8 cellular contexts compared by ENCODE assay signal in the genomic region with DNA sequence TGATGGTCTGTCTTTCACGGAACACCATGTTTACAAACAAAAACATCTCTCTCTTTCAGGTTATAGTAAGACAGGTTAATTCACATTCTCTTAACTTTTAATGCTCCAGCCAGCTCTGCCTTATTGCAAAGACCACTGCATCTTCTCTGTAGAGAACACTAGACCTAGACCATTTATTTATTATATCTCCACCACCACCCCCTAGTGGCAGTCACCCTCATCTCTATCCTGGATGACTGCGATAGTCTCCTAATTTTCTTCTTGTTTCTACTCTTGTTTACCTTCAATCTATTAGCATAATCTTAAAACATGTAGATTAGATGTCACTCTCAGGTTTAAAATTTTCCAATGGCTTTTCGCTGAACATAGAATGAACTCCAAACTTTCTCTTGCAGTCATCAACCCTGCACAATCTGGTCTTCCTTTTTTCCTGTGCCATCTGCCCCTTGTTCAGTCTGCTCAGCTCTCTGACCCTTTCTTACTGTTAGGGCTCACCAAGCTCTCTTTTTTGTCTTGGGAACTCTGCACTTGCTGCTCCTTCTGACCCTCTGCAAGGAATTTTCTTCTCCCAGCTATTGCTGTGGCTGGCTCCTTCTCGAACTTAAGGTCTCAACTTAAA.
A peak's percentile ranks its signal among the peaks of the same experiment; 100 is the strongest.
DNase-seq lines count a peak whose midpoint lies in the region; ATAC-seq and TF ChIP-seq lines count a peak whose summit lies in the region.

No MANE protein-coding gene starts in this region.

- H3K36me3 ChIP-seq in Panc1 (ENCODE audit: control insufficient read depth, insufficient read depth, low read length) = no peaks in the 10 kb centered on the region

- CTCF ChIA-PET in activated CD4-positive, alpha-beta memory T cell treated with anti-CD3 and anti-CD28 coated beads for 36 hours (lab: Charles Lee) = interaction anchor here (0.7 to 3.6 kb wide), 3 partner anchors 75 to 85 kb away, joined by 5 to 27 read pairs (median 17); no protein-coding TSS in a partner anchor
- CTCF ChIA-PET in activated CD4-positive, alpha-beta memory T cell treated with anti-CD3 and anti-CD28 coated beads, Interleukin-2, amount 10 ng/mL, durations not matched to agents 7 days and 5 days (lab: Charles Lee) = interaction anchor here (1.6 to 3.8 kb wide), 3 partner anchors 12 to 85 kb away, joined by 5 to 18 read pairs (median 8); no protein-coding TSS in a partner anchor
- CTCF ChIA-PET in Panc1 (lab: Charles Lee) = interaction anchor here (1.7 kb wide), 1 partner anchor 85 kb away, joined by 6 read pairs; no protein-coding TSS in a partner anchor

- H3K4me3 Mint-ChIP-seq in activated CD4-positive, alpha-beta memory T cell treated with anti-CD3 and anti-CD28 coated beads for 36 hours = no peak overlapping the region
- H3K4me3 Mint-ChIP-seq in activated CD4-positive, alpha-beta memory T cell treated with anti-CD3 and anti-CD28 coated beads, Interleukin-2, amount 10 ng/mL, durations not matched to agents 7 days and 5 days = no peak overlapping the region

- H3K36me3 Mint-ChIP-seq in activated CD4-positive, alpha-beta memory T cell treated with anti-CD3 and anti-CD28 coated beads for 36 hours = no peaks in the 10 kb centered on the region
- no peaks in the 10 kb centered on the region for H3K36me3 Mint-ChIP-seq in activated CD4-positive, alpha-beta memory T cell treated with anti-CD3 and anti-CD28 coated beads, Interleukin-2, amount 10 ng/mL, durations not matched to agents 7 days and 5 days (ENCODE audit: low read depth)

- intact Hi-C loops in activated CD4-positive, alpha-beta memory T cell treated with anti-CD3 and anti-CD28 coated beads for 36 hours (cut with micrococcal nuclease) = loop anchor here (1.0 to 5.0 kb wide), 2 partner anchors 85 to 333 kb away; no protein-coding TSS in a partner anchor
- intact Hi-C loops in Panc1 (cut with micrococcal nuclease; ENCODE audit: unreplicated experiment) = loop anchor here (2.0 kb wide), 2 partner anchors 76 to 86 kb away; no protein-coding TSS in a partner anchor

- in situ Hi-C loops in Panc1 (cut with HindIII; ENCODE audit: low pct_unique_long_range_greater_than_20kb, low sequenced_read_pairs) = no loop called here

- H3K27ac Mint-ChIP-seq in activated CD4-positive, alpha-beta memory T cell treated with anti-CD3 and anti-CD28 coated beads for 36 hours = no peak overlapping the region
- no peak overlapping the region for H3K27ac Mint-ChIP-seq in activated CD4-positive, alpha-beta memory T cell treated with anti-CD3 and anti-CD28 coated beads, Interleukin-2, amount 10 ng/mL, durations not matched to agents 7 days and 5 days

- H3K27ac ChIP-seq in Panc1 (ENCODE audit: low read length) = no peak overlapping the region

- peak; percentile 18 for DNase-seq in activated CD4-positive, alpha-beta memory T cell treated with anti-CD3 and anti-CD28 coated beads for 36 hours
- no peak for DNase-seq in activated CD4-positive, alpha-beta memory T cell treated with anti-CD3 and anti-CD28 coated beads, Interleukin-2, amount 10 ng/mL, durations not matched to agents 7 days and 5 days
- DNase-seq in Panc1 (ENCODE audit: low read depth, low spot score) (peak; percentile 17), fibroblast of mammary gland (ENCODE audit: low read depth) (peak; percentile 26), retinal pigment epithelial cell (ENCODE audit: low read depth) (no peak)

- ATAC-seq in HG03280 (IDR thresholded peaks at IDR 0.05; ENCODE audit: unreplicated experiment) (peak; percentile 50), Panc1 (peak; percentile 92), HG03457 (IDR thresholded peaks at IDR 0.05; ENCODE audit: unreplicated experiment) (no peak), GM18870 (IDR thresholded peaks at IDR 0.05; ENCODE audit: unreplicated experiment) (no peak)

- H3K27me3 ChIP-seq in Panc1 (ENCODE audit: control insufficient read depth, insufficient read depth, low read length) = no peaks in the 10 kb centered on the region

- BruUV-seq in Panc1 (replicated peaks; lab: Mats Ljungman, UMichigan) = no TSS peak

- H3K9me3 ChIP-seq in Panc1 (ENCODE audit: control insufficient read depth, insufficient read depth, low read depth, low read length) = no peaks in the 10 kb centered on the region

- H3K4me1 Mint-ChIP-seq in activated CD4-positive, alpha-beta memory T cell treated with anti-CD3 and anti-CD28 coated beads for 36 hours (ENCODE audit: low read depth) = no peaks in the 10 kb centered on the region
- no peaks in the 10 kb centered on the region for H3K4me1 Mint-ChIP-seq in activated CD4-positive, alpha-beta memory T cell treated with anti-CD3 and anti-CD28 coated beads, Interleukin-2, amount 10 ng/mL, durations not matched to agents 7 days and 5 days

- TF ChIP-seq CTCF in Panc1 (IDR thresholded peaks at IDR 0.05) (peak; percentile 74), fibroblast of mammary gland (conservative IDR thresholded peaks at IDR 0.05; ENCODE audit: control insufficient read depth, insufficient read depth, low read depth, low read length) (peak; percentile 64), retinal pigment epithelial cell (conservative IDR thresholded peaks at IDR 0.05; ENCODE audit: low read depth, low read length) (peak; percentile 65)

- POLR2A ChIA-PET in activated CD4-positive, alpha-beta memory T cell treated with anti-CD3 and anti-CD28 coated beads for 36 hours (lab: Charles Lee) = no interaction called here
- POLR2A ChIA-PET in activated CD4-positive, alpha-beta memory T cell treated with anti-CD3 and anti-CD28 coated beads, Interleukin-2, amount 10 ng/mL, durations not matched to agents 7 days and 5 days (lab: Charles Lee) = no interaction called here
- POLR2A ChIA-PET in Panc1 (lab: Charles Lee) = no interaction called here

- peaks cover 18% of the 10 kb centered on the region for H3K27me3 Mint-ChIP-seq in activated CD4-positive, alpha-beta memory T cell treated with anti-CD3 and anti-CD28 coated beads for 36 hours
- H3K27me3 Mint-ChIP-seq in activated CD4-positive, alpha-beta memory T cell treated with anti-CD3 and anti-CD28 coated beads, Interleukin-2, amount 10 ng/mL, durations not matched to agents 7 days and 5 days = peaks cover 9% of the 10 kb centered on the region

- H3K4me1 ChIP-seq in Panc1 (ENCODE audit: control insufficient read depth, insufficient read depth, low read length) = no peaks in the 10 kb centered on the region

- H3K4me3 ChIP-seq in Panc1 (ENCODE audit: low read depth in 2 of 2, low read length in 2 of 2) (no peak overlapping the region), fibroblast of mammary gland (ENCODE audit: control insufficient read depth, low read depth, low read length) (no peak overlapping the region), retinal pigment epithelial cell (ENCODE audit: low read length) (no peak overlapping the region)

- H3K9me3 Mint-ChIP-seq in activated CD4-positive, alpha-beta memory T cell treated with anti-CD3 and anti-CD28 coated beads for 36 hours = no peaks in the 10 kb centered on the region
- H3K9me3 Mint-ChIP-seq in activated CD4-positive, alpha-beta memory T cell treated with anti-CD3 and anti-CD28 coated beads, Interleukin-2, amount 10 ng/mL, durations not matched to agents 7 days and 5 days = no peaks in the 10 kb centered on the region

Comparison
In these comparisons a context has a peak if more than half of its experiments do, and no peak if none do; other contexts are left out.
1. DNase-seq: peak in activated CD4-positive, alpha-beta memory T cell treated with anti-CD3 and anti-CD28 coated beads for 36 hours (single experiment), Panc1 (single experiment) and fibroblast of mammary gland (single experiment); none in activated CD4-positive, alpha-beta memory T cell treated with anti-CD3 and anti-CD28 coated beads, Interleukin-2, amount 10 ng/mL, durations not matched to agents 7 days and 5 days (single experiment) and retinal pigment epithelial cell (single experiment).
2. ATAC-seq: peak in HG03280 (single experiment) and Panc1 (single experiment); none in HG03457 (single experiment) and GM18870 (single experiment).
3. Peak in every context shown above with its lines, with median percentiles within 50 percentile points of each other: CTCF ChIP-seq.